14 cellular contexts compared by ENCODE assay signal in genomic region chr10:26441491-26442214, GRCh38. TPM values are rescaled to one million over a fixed set of nuclear protein-coding genes. Genes with fewer than 3 reads are reported as not detected.
DNase-seq lines count a peak whose midpoint lies in the region; ATAC-seq, FAIRE-seq and TF ChIP-seq lines count a peak whose summit lies in the region.
"Had no signal": no experiment of that assay in that cellular context is flagged by ENCODE, and none has a peak within 500 bp of the region (broad histone marks: within the 10 kb centered on the region; RNA-seq: fewer than 3 reads in every experiment).

No MANE protein-coding gene starts in this region.

- H3K4me3 ChIP-seq in mononuclear cell (ENCODE audit: low read length): peak overlapping the region; percentile 10
- H3K4me3 ChIP-seq in tibial nerve: peak overlapping the region in 1 of 4 donors; percentile 3
- H3K4me3 ChIP-seq: neural progenitor cell, uterus had no signal

- no peak overlapping the region for H3K27ac ChIP-seq in tibial nerve
- H3K27ac ChIP-seq: HL-60, neural progenitor cell, uterus had no signal

- peaks cover 0 to 3% (median 0%) of the 10 kb centered on the region in 7 donors for H3K9me3 Mint-ChIP-seq in CD14-positive monocyte
- peaks cover 4% of the 10 kb centered on the region for H3K9me3 Mint-ChIP-seq in activated T-helper 1 cell treated with anti-CD3 and anti-CD28 coated beads, Interleukin-12 subunit alpha, Interleukin-12 subunit beta, Interleukin-2, Interleukin-4 antibody, amounts not matched to agents 30 ng/mL and 10 ng/mL and 1 ng/mL, durations not matched to agents 14 hours and 24 hours and 36 hours
- H3K9me3 Mint-ChIP-seq: neural progenitor cell had no signal

- DNase-seq in CD14-positive monocyte (ENCODE audit: low spot score): no peak
- DNase-seq in H54 (ENCODE audit: insufficient read length, low spot score): peak; percentile 19
- DNase-seq in activated T-helper 1 cell treated with anti-CD3 and anti-CD28 coated beads, Interleukin-12 subunit alpha, Interleukin-12 subunit beta, Interleukin-2, Interleukin-4 antibody, amounts not matched to agents 30 ng/mL and 10 ng/mL and 1 ng/mL, durations not matched to agents 14 hours and 24 hours and 36 hours (ENCODE audit: low spot score): no peak
- no peak for DNase-seq in tibial nerve (ENCODE audit: low spot score in 2 of 2)
- DNase-seq in stimulated activated CD8-positive, alpha-beta memory T cell treated with anti-CD3 and anti-CD28 coated beads, Interleukin-4, amount 100 ng/mL, for 48 hours: no peak
- no peak for DNase-seq in nucleus accumbens (lab: John Stamatoyannopoulos, UW)
- DNase-seq: DMS53, NCI-H2029 treated with DMSO at 0.1 percent for 48 hours, SHP77, uterus had no signal

- peak; percentile 82 for FAIRE-seq in H54 (lab: Jason Lieb, UNC)

- peaks cover 65% of the 10 kb centered on the region for H3K4me1 ChIP-seq in mononuclear cell (ENCODE audit: insufficient read depth, low read length)
- H3K4me1 ChIP-seq in tibial nerve: peaks cover 0 to 15% (median 0%) of the 10 kb centered on the region in 4 donors
- H3K4me1 ChIP-seq: neural progenitor cell, uterus had no signal

- H3K4me1 Mint-ChIP-seq in CD14-positive monocyte: peaks cover 66% of the 10 kb centered on the region
- peaks cover 66% of the 10 kb centered on the region for H3K4me1 Mint-ChIP-seq in activated T-helper 1 cell treated with anti-CD3 and anti-CD28 coated beads, Interleukin-12 subunit alpha, Interleukin-12 subunit beta, Interleukin-2, Interleukin-4 antibody, amounts not matched to agents 30 ng/mL and 10 ng/mL and 1 ng/mL, durations not matched to agents 14 hours and 24 hours and 36 hours (ENCODE audit: low read depth)
- H3K4me1 Mint-ChIP-seq: neural progenitor cell had no signal

- WGBS in tibial nerve, 2 donors: 78 to 79% methylated on average over 7 of the region's 7 CpGs

- H3K36me3 Mint-ChIP-seq in CD14-positive monocyte: peaks cover 46% of the 10 kb centered on the region in 2 donors
- peaks cover 25% of the 10 kb centered on the region for H3K36me3 Mint-ChIP-seq in activated T-helper 1 cell treated with anti-CD3 and anti-CD28 coated beads, Interleukin-12 subunit alpha, Interleukin-12 subunit beta, Interleukin-2, Interleukin-4 antibody, amounts not matched to agents 30 ng/mL and 10 ng/mL and 1 ng/mL, durations not matched to agents 14 hours and 24 hours and 36 hours (ENCODE audit: low read depth)
- H3K36me3 Mint-ChIP-seq: neural progenitor cell had no signal

- intact Hi-C loops in CD14-positive monocyte (cut with micrococcal nuclease): no loop called here
- intact Hi-C loops in activated T-helper 1 cell treated with anti-CD3 and anti-CD28 coated beads, Interleukin-12 subunit alpha, Interleukin-12 subunit beta, Interleukin-2, Interleukin-4 antibody, amounts not matched to agents 30 ng/mL and 10 ng/mL and 1 ng/mL, durations not matched to agents 14 hours and 24 hours and 36 hours (cut with micrococcal nuclease): loop anchor here (5.0 kb wide), 1 partner anchor 801 kb away; the partner anchor contains the start of gene ACBD5

- H3K27ac Mint-ChIP-seq in CD14-positive monocyte: peak overlapping the region in 6 of 7 donors; percentile 34 to 86 (median 68)
- peak overlapping the region; percentile 68 for H3K27ac Mint-ChIP-seq in activated T-helper 1 cell treated with anti-CD3 and anti-CD28 coated beads, Interleukin-12 subunit alpha, Interleukin-12 subunit beta, Interleukin-2, Interleukin-4 antibody, amounts not matched to agents 30 ng/mL and 10 ng/mL and 1 ng/mL, durations not matched to agents 14 hours and 24 hours and 36 hours
- H3K27ac Mint-ChIP-seq: neural progenitor cell had no signal

- TF ChIP-seq POLR2A in H54 (IDR thresholded peaks at IDR 0.05; ENCODE audit: low read depth, low read length) (no peak), tibial nerve (IDR thresholded peaks at IDR 0.05) (no peak)

- no peaks in the 10 kb centered on the region for H3K27me3 ChIP-seq in mononuclear cell (ENCODE audit: insufficient read depth, low read length)
- H3K27me3 ChIP-seq in tibial nerve: peaks cover 0 to 14% of the 10 kb centered on the region in 2 donors

- H3K9me3 ChIP-seq in mononuclear cell (ENCODE audit: low read depth, low read length): no peaks in the 10 kb centered on the region
- no peaks in the 10 kb centered on the region for H3K9me3 ChIP-seq in tibial nerve
- H3K9me3 ChIP-seq: uterus had no signal

- TF ChIP-seq CTCF in CD14-positive monocyte (IDR thresholded peaks at IDR 0.05): no peak
- no peak for TF ChIP-seq CTCF in tibial nerve (IDR thresholded peaks at IDR 0.05)

- ATAC-seq in GM18909 (IDR thresholded peaks at IDR 0.05; ENCODE audit: poor library complexity, unreplicated experiment): no peak

- H3K36me3 ChIP-seq in tibial nerve: no peaks in the 10 kb centered on the region
- H3K36me3 ChIP-seq: neural progenitor cell, uterus had no signal

- peak overlapping the region; percentile 41 to 51 for H3K4me3 Mint-ChIP-seq in CD14-positive monocyte
- H3K4me3 Mint-ChIP-seq in activated T-helper 1 cell treated with anti-CD3 and anti-CD28 coated beads, Interleukin-12 subunit alpha, Interleukin-12 subunit beta, Interleukin-2, Interleukin-4 antibody, amounts not matched to agents 30 ng/mL and 10 ng/mL and 1 ng/mL, durations not matched to agents 14 hours and 24 hours and 36 hours: peak overlapping the region; percentile 65
- H3K4me3 Mint-ChIP-seq: neural progenitor cell had no signal

- no peak for TF ChIP-seq EP300 in tibial nerve (IDR thresholded peaks at IDR 0.05)

- no peaks in the 10 kb centered on the region for H3K27me3 Mint-ChIP-seq in CD14-positive monocyte (ENCODE audit: low read depth in 3 of 3)
- no peaks in the 10 kb centered on the region for H3K27me3 Mint-ChIP-seq in activated T-helper 1 cell treated with anti-CD3 and anti-CD28 coated beads, Interleukin-12 subunit alpha, Interleukin-12 subunit beta, Interleukin-2, Interleukin-4 antibody, amounts not matched to agents 30 ng/mL and 10 ng/mL and 1 ng/mL, durations not matched to agents 14 hours and 24 hours and 36 hours (ENCODE audit: insufficient read depth)

RNA-seq across cellular contexts. Expression of gene APBB1IP, which starts 3.5 kb away (rescaled TPM):
- polyA plus RNA-seq in CD14-positive monocyte: 10 to 100 TPM; 24.6 to 45.4 TPM
- total RNA-seq in activated T-helper 1 cell treated with anti-CD3 and anti-CD28 coated beads, Interleukin-12 subunit alpha, Interleukin-12 subunit beta, Interleukin-2, Interleukin-4 antibody, amounts not matched to agents 30 ng/mL and 10 ng/mL and 1 ng/mL, durations not matched to agents 14 hours and 24 hours and 36 hours: 39.6 and 43.6 TPM in 2 replicates
- 38.0 TPM for total RNA-seq in mononuclear cell
- total RNA-seq in tibial nerve: 1 to 10 TPM; 6.1 to 9.3 (median 7.9) TPM
